8 cellular contexts compared by ENCODE assay signal in genomic region chr1:89804646-89805237, GRCh38. TPM values are rescaled to one million over a fixed set of nuclear protein-coding genes. Genes with fewer than 3 reads are reported as not detected.
DNase-seq lines count a peak whose midpoint lies in the region; ATAC-seq and TF ChIP-seq lines count a peak whose summit lies in the region.

No MANE protein-coding gene starts in this region.

- ATAC-seq in HG02981 (IDR thresholded peaks at IDR 0.05; ENCODE audit: unreplicated experiment): peak; percentile 74

- H3K27me3 Mint-ChIP-seq in brain: peaks cover 12% of the 10 kb centered on the region

- peaks cover 19% of the 10 kb centered on the region for H3K4me1 Mint-ChIP-seq in brain

- peaks cover 0 to 5% (median 0%) of the 10 kb centered on the region in 5 experiments for H3K9me3 Mint-ChIP-seq in brain

- peak; percentile 85 to 92 for TF ChIP-seq CTCF in brain (conservative IDR thresholded peaks at IDR 0.05)

- H3K4me3 Mint-ChIP-seq in brain: no peak overlapping the region

- DNase-seq in activated gamma-delta T cell treated with Interleukin-2 at 50 U/mL for 16 hours: peak; percentile 88
- no peak for DNase-seq in activated gamma-delta T cell (lab: John Stamatoyannopoulos, UW)
- DNase-seq in NCI-H2171 (lab: John Stamatoyannopoulos, UW): peak; percentile 65
- DNase-seq in UCSD-AML1 (lab: John Stamatoyannopoulos, UW; ENCODE audit: unreplicated experiment): peak; percentile 66
- peak; percentile 80 for DNase-seq in iPS-NIHi7 (ENCODE audit: extremely low spot score)
- peak; percentile 58 to 63 for DNase-seq in stimulated activated CD4-positive, alpha-beta T cell treated with anti-CD3 and anti-CD28 coated beads, Interleukin-15, amount 100 ng/mL, for 1 hour (ENCODE audit: low read depth in 1 of 2, low spot score in 1 of 2)

- no peaks in the 10 kb centered on the region for H3K36me3 Mint-ChIP-seq in brain

- H3K27ac Mint-ChIP-seq in brain: no peak overlapping the region

RNA-seq across cellular contexts. Expression of gene LRRC8D, which starts 16.1 kb away (rescaled TPM):
- 41.7 TPM for polyA plus RNA-seq in brain (ENCODE audit: insufficient read depth, low read depth, low replicate concordance)
